In genomic region chr5:89711526-89711925, GRCh38 we compare ENCODE assay signal across 19 cellular contexts.
A peak's percentile ranks its signal among the peaks of the same experiment; 100 is the strongest.
DNase-seq lines count a peak whose midpoint lies in the region; FAIRE-seq and TF ChIP-seq lines count a peak whose summit lies in the region.
"Had no signal": no experiment of that assay in that cellular context is flagged by ENCODE, and none has a peak within 500 bp of the region (broad histone marks: within the 10 kb centered on the region; RNA-seq: fewer than 3 reads in every experiment).

No MANE protein-coding gene starts in this region.

- H3K9me3 Mint-ChIP-seq in astrocyte (ENCODE audit: unreplicated experiment) (peaks cover 2% of the 10 kb centered on the region), CD14-positive monocyte (peaks cover 0 to 5% (median 0%) of the 10 kb centered on the region in 7 donors)
- H3K9me3 Mint-ChIP-seq: CD8-positive, alpha-beta T cell had no signal

- H2AFZ ChIP-seq in Karpas-422 (ENCODE audit: low read length) (no peak overlapping the region), astrocyte (ENCODE audit: low read depth, low read length) (no peak overlapping the region)
- H2AFZ ChIP-seq: GM23248 had no signal

- H3K4me1 Mint-ChIP-seq in astrocyte (ENCODE audit: low read depth, unreplicated experiment) (peaks cover 14% of the 10 kb centered on the region), CD14-positive monocyte (peaks cover 3% of the 10 kb centered on the region)
- H3K4me1 Mint-ChIP-seq: CD4-positive, CD25-positive, alpha-beta regulatory T cell had no signal

- no peak overlapping the region for H3K9ac ChIP-seq in Karpas-422 (ENCODE audit: low read length)
- H3K9ac ChIP-seq in astrocyte (ENCODE audit: low read length) = no peak overlapping the region
- H3K9ac ChIP-seq: GM23248 had no signal

- no peaks in the 10 kb centered on the region for H3K79me2 ChIP-seq in Karpas-422 (ENCODE audit: low read length)
- no peaks in the 10 kb centered on the region for H3K79me2 ChIP-seq in astrocyte (ENCODE audit: insufficient read depth, low read length)

- H4K20me1 ChIP-seq in Karpas-422 (ENCODE audit: insufficient read depth, low read depth, low read length) = no peaks in the 10 kb centered on the region
- no peaks in the 10 kb centered on the region for H4K20me1 ChIP-seq in astrocyte (ENCODE audit: insufficient read depth, low read length)

- H3K36me3 Mint-ChIP-seq in astrocyte (ENCODE audit: low read depth, unreplicated experiment) (no peaks in the 10 kb centered on the region), CD14-positive monocyte (no peaks in the 10 kb centered on the region)
- H3K36me3 Mint-ChIP-seq: CD4-positive, CD25-positive, alpha-beta regulatory T cell; CD8-positive, alpha-beta T cell had no signal

- H3K27ac ChIP-seq in Karpas-422 (ENCODE audit: low read length) = no peak overlapping the region
- no peak overlapping the region for H3K27ac ChIP-seq in astrocyte (ENCODE audit: low read depth, low read length)
- H3K27ac ChIP-seq: GM23248 had no signal

- TF ChIP-seq CTCF in astrocyte (IDR thresholded peaks at IDR 0.05; ENCODE audit: insufficient read depth, low read depth, low read length) = no peak
- no peak for TF ChIP-seq CTCF in CD14-positive monocyte (IDR thresholded peaks at IDR 0.05)

- FAIRE-seq in GM18507 (lab: Jason Lieb, UNC) (peak; percentile 5), astrocyte (lab: Jason Lieb, UNC) (no peak)
- FAIRE-seq: G401.6, GM12892, GM19239, H1 had no signal

- H3K27ac Mint-ChIP-seq in astrocyte (ENCODE audit: unreplicated experiment) = peak overlapping the region; percentile 42
- no peak overlapping the region for H3K27ac Mint-ChIP-seq in CD14-positive monocyte
- H3K27ac Mint-ChIP-seq: CD4-positive, CD25-positive, alpha-beta regulatory T cell; CD8-positive, alpha-beta T cell had no signal

- H3K4me2 ChIP-seq in Karpas-422 (ENCODE audit: low read depth, low read length, poor library complexity, severe bottlenecking) (no peak overlapping the region), astrocyte (ENCODE audit: low read length) (no peak overlapping the region)

- DNase-seq in GM18507 (ENCODE audit: extremely low spot score, insufficient read length, low read depth) = no peak
- DNase-seq in Karpas-422 = peak; percentile 34
- no peak for DNase-seq in astrocyte (ENCODE audit: low read depth)
- DNase-seq in CD14-positive monocyte (ENCODE audit: low spot score) = no peak
- no peak for DNase-seq in activated T-cell treated with anti-CD3 and anti-CD28 coated beads, Interleukin-2, amount 50 U/mL, for 48 hours
- DNase-seq in NCI-H1105 (lab: John Stamatoyannopoulos, UW) = no peak
- DNase-seq: C1 segment of cervical spinal cord; Caco-2; CD4-positive, CD25-positive, alpha-beta regulatory T cell; CD8-positive, alpha-beta T cell; DMS153; DND-41; GM23248; H7; HCEC 1CT had no signal

- H3K4me1 ChIP-seq in Karpas-422 (ENCODE audit: low read length) = no peaks in the 10 kb centered on the region
- no peaks in the 10 kb centered on the region for H3K4me1 ChIP-seq in astrocyte (ENCODE audit: insufficient read depth, low read length)
- H3K4me1 ChIP-seq: Caco-2 had no signal

- no peaks in the 10 kb centered on the region for H3K27me3 Mint-ChIP-seq in astrocyte (ENCODE audit: low read depth, unreplicated experiment)
- H3K27me3 Mint-ChIP-seq in CD14-positive monocyte (ENCODE audit: low read depth in 3 of 3) = peaks cover 0 to 2% (median 0%) of the 10 kb centered on the region in 3 donors
- H3K27me3 Mint-ChIP-seq: CD4-positive, CD25-positive, alpha-beta regulatory T cell had no signal

- H3K9me3 ChIP-seq in Karpas-422 (ENCODE audit: low read length) = no peaks in the 10 kb centered on the region
- no peaks in the 10 kb centered on the region for H3K9me3 ChIP-seq in astrocyte (ENCODE audit: insufficient read depth, low read depth, low read length)
- H3K9me3 ChIP-seq: Caco-2 had no signal

- intact Hi-C loops in CD14-positive monocyte (cut with micrococcal nuclease) = no loop called here

- H3K36me3 ChIP-seq in Karpas-422 (ENCODE audit: insufficient read depth, low read length) (no peaks in the 10 kb centered on the region), astrocyte (ENCODE audit: insufficient read depth, low read length) (no peaks in the 10 kb centered on the region)

- no peak overlapping the region for H3K4me3 ChIP-seq in Karpas-422 (ENCODE audit: low read length)
- no peak overlapping the region for H3K4me3 ChIP-seq in astrocyte (ENCODE audit: insufficient read depth, low read depth, low read length)
- H3K4me3 ChIP-seq: GM23248 had no signal

- H3K4me3 Mint-ChIP-seq in astrocyte (ENCODE audit: unreplicated experiment) = no peak overlapping the region
- no peak overlapping the region for H3K4me3 Mint-ChIP-seq in CD14-positive monocyte
- H3K4me3 Mint-ChIP-seq: CD4-positive, CD25-positive, alpha-beta regulatory T cell; CD8-positive, alpha-beta T cell had no signal

- H3K27me3 ChIP-seq in Karpas-422 (ENCODE audit: low read length) (0 out of 2 replicates have a peak, but pooled peaks cover 2% of the 10 kb centered on the region), astrocyte (ENCODE audit: insufficient read depth, low read length) (no peaks in the 10 kb centered on the region)

- no peaks in the 10 kb centered on the region for H3K9me2 ChIP-seq in Karpas-422 (replicated peaks; ENCODE audit: insufficient read depth, low read length)
